In genomic region chr5:42555010-42555409, GRCh38 we compare ENCODE assay signal across 3 cellular contexts.
TF ChIP-seq lines count a peak whose summit lies in the region.

No MANE protein-coding gene starts in this region.

TF ChIP-seq in A549, 52 proteins besides CTCF, POLR2A, EP300 and RAD21 (continued from another document):
- TF ChIP-seq ATOH8 (CRISPR knock-in tag; IDR thresholded peaks at IDR 0.05; ENCODE audit: low read depth), result no peak
- no peak for TF ChIP-seq HOXB13 (CRISPR knock-in tag; IDR thresholded peaks at IDR 0.05; ENCODE audit: low read depth)

TF ChIP-seq in IMR-90, 13 proteins besides CTCF, POLR2A, EP300 and RAD21 (continued from another document):
- no peak for TF ChIP-seq MXI1 (IDR thresholded peaks at IDR 0.05; ENCODE audit: borderline replicate concordance, low read depth, low read length)
- no peak for TF ChIP-seq CHD1 (IDR thresholded peaks at IDR 0.05; ENCODE audit: low read depth, low read length)

TF ChIP-seq in HepG2, 621 proteins besides CTCF, POLR2A, EP300 and RAD21 (continued from another document):
- TF ChIP-seq ZNF446 (CRISPR knock-in tag; IDR thresholded peaks at IDR 0.05) (no peak), MAFK (conservative IDR thresholded peaks at IDR 0.05 in 1 of 2, IDR thresholded peaks at IDR 0.05 in 1 of 2; ENCODE audit: low read length in 2 of 2) (peak; percentile 98 to 99), HMG20B (CRISPR knock-in tag; conservative IDR thresholded peaks at IDR 0.05) (no peak), ETV6 (CRISPR knock-in tag; conservative IDR thresholded peaks at IDR 0.05) (no peak), NR2C2 (CRISPR knock-in tag; IDR thresholded peaks at IDR 0.05; ENCODE audit: borderline replicate concordance) (no peak), BCL6 (CRISPR knock-in tag; IDR thresholded peaks at IDR 0.05) (0 out of 2 replicates have a peak, but pooled peaks have one; percentile 21), ZNF672 (CRISPR knock-in tag; IDR thresholded peaks at IDR 0.05) (no peak)
